ENCODE assay signal across 8 cellular contexts in genomic region chr14:45085004-45085403, GRCh38. TPM values are rescaled to one million over a fixed set of nuclear protein-coding genes. Genes with fewer than 3 reads are reported as not detected.
DNase-seq lines count a peak whose midpoint lies in the region; ATAC-seq and TF ChIP-seq lines count a peak whose summit lies in the region.

No MANE protein-coding gene starts in this region.

- peak overlapping the region; percentile 70 for H3K9ac ChIP-seq in smooth muscle cell (ENCODE audit: low read depth)

- CTCF ChIA-PET in activated CD8-positive, alpha-beta T cell treated with anti-CD3 and anti-CD28 coated beads, Interleukin-2, amount 10 ng/mL, durations not matched to agents 7 days and 5 days (lab: Charles Lee) = interaction anchor here (0.9 to 2.6 kb wide), 3 partner anchors 51 to 168 kb away, joined by 3 to 8 read pairs (median 3); partner anchors contain the start of genes FANCM, KLHL28 and MIS18BP1

- peaks cover 59% of the 10 kb centered on the region for H3K4me1 Mint-ChIP-seq in stimulated activated naive CD8-positive, alpha-beta T cell treated with anti-CD3 and anti-CD28 coated beads, Interleukin-15, Interleukin-2, amounts not matched to agents 100 ng/mL and 50 ng/mL, for 24 hours (ENCODE audit: low read depth)
- peaks cover 59% of the 10 kb centered on the region for H3K4me1 Mint-ChIP-seq in activated CD8-positive, alpha-beta T cell treated with anti-CD3 and anti-CD28 coated beads, Interleukin-2, amount 10 ng/mL, durations not matched to agents 7 days and 5 days (ENCODE audit: low read depth)

- H3K27ac Mint-ChIP-seq in stimulated activated naive CD8-positive, alpha-beta T cell treated with anti-CD3 and anti-CD28 coated beads, Interleukin-15, Interleukin-2, amounts not matched to agents 100 ng/mL and 50 ng/mL, for 24 hours = peak overlapping the region; percentile 94
- H3K27ac Mint-ChIP-seq in activated CD8-positive, alpha-beta T cell treated with anti-CD3 and anti-CD28 coated beads, Interleukin-2, amount 10 ng/mL, durations not matched to agents 7 days and 5 days = peak overlapping the region; percentile 79

- no peaks in the 10 kb centered on the region for H3K9me3 ChIP-seq in smooth muscle cell (replicated peaks; ENCODE audit: low read depth)

- H3K27ac ChIP-seq in smooth muscle cell (ENCODE audit: low read depth) = peak overlapping the region; percentile 64

- POLR2A ChIA-PET in activated CD8-positive, alpha-beta T cell treated with anti-CD3 and anti-CD28 coated beads, Interleukin-2, amount 10 ng/mL, durations not matched to agents 7 days and 5 days (lab: Charles Lee) = interaction anchor here (1.5 to 1.6 kb wide), 2 partner anchors 51 to 123 kb away, joined by 6 to 13 read pairs; partner anchors contain the start of genes FANCM, KLHL28 and TOGARAM1

- DNase-seq in stimulated activated naive CD8-positive, alpha-beta T cell treated with anti-CD3 and anti-CD28 coated beads, Interleukin-15, Interleukin-2, amounts not matched to agents 100 U/mL and 50 U/mL, for 24 hours = no peak
- DNase-seq in activated CD8-positive, alpha-beta T cell treated with anti-CD3 and anti-CD28 coated beads, Interleukin-2, amount 10 ng/mL, durations not matched to agents 7 days and 5 days = no peak
- DNase-seq in smooth muscle cell (lab: John Stamatoyannopoulos, UW; ENCODE audit: unreplicated experiment) = no peak
- DNase-seq in amygdala (lab: John Stamatoyannopoulos, UW) = no peak
- DNase-seq in hypothalamus (lab: John Stamatoyannopoulos, UW) = no peak
- DNase-seq in cerebellar nuclear complex (lab: John Stamatoyannopoulos, UW) = no peak

- H3K36me3 Mint-ChIP-seq in stimulated activated naive CD8-positive, alpha-beta T cell treated with anti-CD3 and anti-CD28 coated beads, Interleukin-15, Interleukin-2, amounts not matched to agents 100 ng/mL and 50 ng/mL, for 24 hours (ENCODE audit: low read depth) = peaks cover 27% of the 10 kb centered on the region
- H3K36me3 Mint-ChIP-seq in activated CD8-positive, alpha-beta T cell treated with anti-CD3 and anti-CD28 coated beads, Interleukin-2, amount 10 ng/mL, durations not matched to agents 7 days and 5 days (ENCODE audit: low read depth) = peaks cover 13% of the 10 kb centered on the region

- no peak for ATAC-seq in stimulated activated naive CD8-positive, alpha-beta T cell treated with anti-CD3 and anti-CD28 coated beads, Interleukin-15, Interleukin-2, amounts not matched to agents 100 U/mL and 50 U/mL, for 24 hours
- ATAC-seq in activated CD8-positive, alpha-beta T cell treated with anti-CD3 and anti-CD28 coated beads, Interleukin-2, amount 10 ng/mL, durations not matched to agents 7 days and 5 days = no peak

- no peak for TF ChIP-seq CTCF in smooth muscle cell (IDR thresholded peaks at IDR 0.05; ENCODE audit: borderline replicate concordance, insufficient read depth, poor library complexity, severe bottlenecking)

- H3K4me3 Mint-ChIP-seq in stimulated activated naive CD8-positive, alpha-beta T cell treated with anti-CD3 and anti-CD28 coated beads, Interleukin-15, Interleukin-2, amounts not matched to agents 100 ng/mL and 50 ng/mL, for 24 hours = peak overlapping the region; percentile 92
- H3K4me3 Mint-ChIP-seq in activated CD8-positive, alpha-beta T cell treated with anti-CD3 and anti-CD28 coated beads, Interleukin-2, amount 10 ng/mL, durations not matched to agents 7 days and 5 days = peak overlapping the region; percentile 94

- peak overlapping the region; percentile 74 for H2AFZ ChIP-seq in smooth muscle cell (ENCODE audit: low read depth)

- H3K36me3 ChIP-seq in smooth muscle cell (ENCODE audit: low read depth) = no peaks in the 10 kb centered on the region

- WGBS in smooth muscle cell (ENCODE audit: low lambda C conversion rate) = 1% methylated on average over 3 of the region's 3 CpGs

- H3K27me3 ChIP-seq in smooth muscle cell (ENCODE audit: low read depth) = no peaks in the 10 kb centered on the region

- H3K4me3 ChIP-seq in iPS-11a (ENCODE audit: low read depth, low read length) (peak overlapping the region; percentile 91), smooth muscle cell (peak overlapping the region; percentile 78)

- H3K4me1 ChIP-seq in smooth muscle cell (ENCODE audit: low read depth) = peaks cover 13% of the 10 kb centered on the region

- H4K20me1 ChIP-seq in smooth muscle cell (ENCODE audit: low read depth) = peaks cover 53% of the 10 kb centered on the region

- no peaks in the 10 kb centered on the region for H3K9me3 Mint-ChIP-seq in stimulated activated naive CD8-positive, alpha-beta T cell treated with anti-CD3 and anti-CD28 coated beads, Interleukin-15, Interleukin-2, amounts not matched to agents 100 ng/mL and 50 ng/mL, for 24 hours
- no peaks in the 10 kb centered on the region for H3K9me3 Mint-ChIP-seq in activated CD8-positive, alpha-beta T cell treated with anti-CD3 and anti-CD28 coated beads, Interleukin-2, amount 10 ng/mL, durations not matched to agents 7 days and 5 days (ENCODE audit: insufficient read depth)

- peaks cover 60% of the 10 kb centered on the region for H3K79me2 ChIP-seq in smooth muscle cell (ENCODE audit: low read depth)

- no peaks in the 10 kb centered on the region for H3K27me3 Mint-ChIP-seq in stimulated activated naive CD8-positive, alpha-beta T cell treated with anti-CD3 and anti-CD28 coated beads, Interleukin-15, Interleukin-2, amounts not matched to agents 100 ng/mL and 50 ng/mL, for 24 hours
- H3K27me3 Mint-ChIP-seq in activated CD8-positive, alpha-beta T cell treated with anti-CD3 and anti-CD28 coated beads, Interleukin-2, amount 10 ng/mL, durations not matched to agents 7 days and 5 days (ENCODE audit: low read depth) = no peaks in the 10 kb centered on the region

- peaks cover 5% of the 10 kb centered on the region for H3F3A ChIP-seq in smooth muscle cell (ENCODE audit: low read depth)

- H3K4me2 ChIP-seq in smooth muscle cell = peak overlapping the region; percentile 87

RNA-seq across cellular contexts. Expression of gene PRPF39, which starts 1.1 kb away (rescaled TPM):
- 10 to 100 TPM; 41.0 to 41.6 TPM for total RNA-seq in activated CD8-positive, alpha-beta T cell treated with anti-CD3 and anti-CD28 coated beads, Interleukin-2, amount 10 ng/mL, durations not matched to agents 7 days and 5 days
- total RNA-seq in smooth muscle cell = 28.0 and 35.5 TPM in 2 replicates
- polyA plus RNA-seq in smooth muscle cell = 12.7 and 18.9 TPM in 2 replicates

RNA-seq across cellular contexts. Expression of gene FKBP3, which starts 49.3 kb away (rescaled TPM):
- 10 to 100 TPM; 70.2 to 74.9 TPM for total RNA-seq in activated CD8-positive, alpha-beta T cell treated with anti-CD3 and anti-CD28 coated beads, Interleukin-2, amount 10 ng/mL, durations not matched to agents 7 days and 5 days
- total RNA-seq in smooth muscle cell = 43.9 and 77.7 TPM in 2 replicates
- 122 and 123 TPM in 2 replicates for polyA plus RNA-seq in smooth muscle cell

RNA-seq across cellular contexts. Expression of gene FANCM, which starts 50.7 kb away (rescaled TPM):
- total RNA-seq in activated CD8-positive, alpha-beta T cell treated with anti-CD3 and anti-CD28 coated beads, Interleukin-2, amount 10 ng/mL, durations not matched to agents 7 days and 5 days = 10 to 100 TPM; 17.2 to 20.2 TPM
- total RNA-seq in smooth muscle cell = 4.3 and 5.5 TPM in 2 replicates
- 1.1 and 1.7 TPM in 2 replicates for polyA plus RNA-seq in smooth muscle cell
